Comparison of ENCODE assay signal across 7 cellular contexts in the genomic region with DNA sequence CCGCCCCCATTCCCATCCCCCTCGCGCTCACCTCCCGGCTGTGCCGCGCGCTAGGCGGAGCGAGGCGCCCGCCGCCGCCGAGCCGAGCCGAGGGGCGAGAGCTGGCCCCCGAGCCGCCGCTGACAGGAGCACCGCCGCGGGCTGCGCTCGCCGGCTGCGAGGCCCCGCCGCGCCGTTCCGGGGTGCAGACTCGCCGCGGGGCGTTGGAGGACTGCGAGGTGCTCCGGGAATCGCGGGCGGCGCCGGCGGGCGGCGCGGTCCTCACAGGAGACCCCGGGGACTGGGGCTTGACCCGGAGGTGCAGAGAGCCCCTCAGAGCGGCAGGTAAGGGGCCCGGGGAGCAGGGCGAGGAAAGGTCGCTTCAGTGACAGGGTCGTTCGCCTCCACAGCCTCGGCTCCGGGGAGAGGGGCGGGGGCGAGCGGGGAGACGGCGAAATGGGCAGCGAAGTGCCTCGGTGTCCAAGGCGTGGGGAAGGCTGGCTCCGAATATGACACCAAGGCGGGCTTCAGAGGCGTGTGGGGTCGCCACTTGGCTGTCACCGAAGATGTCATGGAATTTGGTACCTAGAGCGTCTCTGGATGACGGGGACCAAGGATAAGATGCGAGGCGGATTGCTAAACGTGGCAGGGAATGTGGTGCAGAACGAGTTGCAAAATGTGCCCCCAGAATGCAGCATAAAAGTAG. TPM values are rescaled to one million over a fixed set of nuclear protein-coding genes. Genes with fewer than 3 reads are reported as not detected.
A peak's percentile ranks its signal among the peaks of the same experiment; 100 is the strongest.
DNase-seq lines count a peak whose midpoint lies in the region; ATAC-seq, FAIRE-seq and TF ChIP-seq lines count a peak whose summit lies in the region.

No MANE protein-coding gene starts in this region.

- peak overlapping the region; percentile 37 for H2AFZ ChIP-seq in GM12878 (ENCODE audit: control insufficient read depth, low read depth, low read length)

- H3K4me3 Mint-ChIP-seq in immature natural killer cell = peak overlapping the region; percentile 82 to 89 (median 85)

- peak overlapping the region; percentile 44 to 84 (median 82) for H3K27ac Mint-ChIP-seq in immature natural killer cell

- H3K36me3 Mint-ChIP-seq in immature natural killer cell = no peaks in the 10 kb centered on the region

- peak overlapping the region; percentile 66 for H3K4me3 ChIP-seq in GM12865 (ENCODE audit: low read depth, low read length)
- H3K4me3 ChIP-seq in GM12878 = peak overlapping the region; percentile 49; the same call in 1 of the 2 replicates

- no peak overlapping the region for H3K9ac ChIP-seq in GM12878 (ENCODE audit: control insufficient read depth, insufficient read depth, low read length)

- DNase-seq in GM12865 (ENCODE audit: low read depth) = no peak
- no peak for DNase-seq in GM12878 (ENCODE audit: low read depth, low spot score)
- DNase-seq in immature natural killer cell = peak in 1 of 3 donors; percentile 3
- DNase-seq in stimulated activated CD4-positive, alpha-beta T cell treated with anti-CD3 and anti-CD28 coated beads, Interleukin-12 subunit alpha, Interleukin-12 subunit beta, amount 100 ng/mL, for 24 hours (ENCODE audit: low read depth in 2 of 2) = peak; percentile 30 to 38
- DNase-seq in amniotic stem cell (lab: John Stamatoyannopoulos, UW) = no peak

- no peak for TF ChIP-seq POLR2A in GM12878 (IDR thresholded peaks at IDR 0.05; ENCODE audit: low read depth, low read length)

- H3K27ac ChIP-seq in GM12878 (ENCODE audit: control insufficient read depth, insufficient read depth) = no peak overlapping the region

- H4K20me1 ChIP-seq in GM12878 (ENCODE audit: control insufficient read depth, insufficient read depth) = no peaks in the 10 kb centered on the region

- TF ChIP-seq CTCF in GM12865 (IDR thresholded peaks at IDR 0.05; ENCODE audit: insufficient read depth, low read depth, low read length, missing control alignments) (no peak), GM12878 (IDR thresholded peaks at IDR 0.05 in 2 of 3, conservative IDR thresholded peaks at IDR 0.05 in 1 of 3; ENCODE audit: control insufficient read depth in 2 of 3, extremely low read depth in 1 of 3, insufficient read depth in 1 of 3, low read depth in 3 of 3, low read length in 3 of 3) (no peak)

- intact Hi-C loops in GM12878 (cut with micrococcal nuclease; ENCODE audit: unreplicated experiment) = loop anchor here (5.0 kb wide), 1 partner anchor 244 kb away; no protein-coding TSS in a partner anchor

- FAIRE-seq in GM12878 (lab: Jason Lieb, UNC) = no peak

- H3K4me1 ChIP-seq in GM12878 (ENCODE audit: control insufficient read depth, insufficient read depth, low read length) = peaks cover 8% of the 10 kb centered on the region

- no peaks in the 10 kb centered on the region for H3K79me2 ChIP-seq in GM12878 (ENCODE audit: control insufficient read depth, insufficient read depth, low read length)

- ATAC-seq in HG02763 (IDR thresholded peaks at IDR 0.05; ENCODE audit: unreplicated experiment) (peak; percentile 38), SK-N-SH treated with all-trans-retinoic acid at 6 μM for 48 hours (peak; percentile 10), GM12878 (peak; percentile 19; the same call in 2 of the 3 replicates)

- CTCF ChIA-PET in GM12878 (lab: Yijun Ruan, JAX) = no interaction called here

- no peaks in the 10 kb centered on the region; the same call in 2 of the 3 replicates for H3K9me3 ChIP-seq in GM12878 (replicated peaks; ENCODE audit: control insufficient read depth, insufficient read depth, low read length)

- TF ChIP-seq RAD21 in GM12878 (IDR thresholded peaks at IDR 0.05; ENCODE audit: insufficient read depth, low read depth, low read length) = no peak

- peaks cover 3 to 12% of the 10 kb centered on the region in 2 experiments for H3K27me3 ChIP-seq in GM12878 (replicated peaks in 1 of 2; ENCODE audit: control insufficient read depth in 2 of 2, insufficient read depth in 2 of 2, low read length in 1 of 2)

- POLR2A ChIA-PET in GM12878 (lab: Charles Lee) = no interaction called here

- 1% methylated on average over 67 of the region's 76 CpGs for WGBS in GM12878 (ENCODE audit: insufficient coverage, insufficient replicate concordance, low lambda C conversion rate, missing lambda C conversion rate)

- RAD21 ChIA-PET in GM12878 (lab: Charles Lee; ENCODE audit: unreplicated experiment) = no interaction called here

- BruUV-seq in GM12878 (replicated peaks; lab: Mats Ljungman, UMichigan) = no TSS peak

- H3K36me3 ChIP-seq in GM12878 (ENCODE audit: control insufficient read depth in 2 of 2, insufficient read depth in 2 of 2, low read length in 1 of 2) = no peaks in the 10 kb centered on the region

- in situ Hi-C loops in GM12878 (cut with MboI) = no loop called here

- H3K4me2 ChIP-seq in GM12878 (ENCODE audit: control insufficient read depth, insufficient read depth) = peak overlapping the region; percentile 72

- SMC1A ChIA-PET in GM12878 (lab: Charles Lee; ENCODE audit: uncharacterized antibody, unreplicated experiment) = no interaction called here

- peaks cover 32 to 40% of the 10 kb centered on the region in 2 donors for H3K4me1 Mint-ChIP-seq in immature natural killer cell

- TF ChIP-seq EP300 in GM12878 (IDR thresholded peaks at IDR 0.05; ENCODE audit: borderline replicate concordance in 1 of 2, control insufficient read depth in 1 of 2, low read depth in 2 of 2, low read length in 2 of 2) = no peak

- H3K27me3 Mint-ChIP-seq in immature natural killer cell (ENCODE audit: low read depth in 3 of 3) = peaks cover 13 to 16% (median 16%) of the 10 kb centered on the region in 3 donors

- no peaks in the 10 kb centered on the region for H3K9me3 Mint-ChIP-seq in immature natural killer cell

TF ChIP-seq in SK-N-SH treated with all-trans-retinoic acid at 6 μM for 48 hours, 23 proteins besides CTCF, POLR2A, EP300 and RAD21 (continues in another document):
- TF ChIP-seq TCF4 (CRISPR knock-in tag; IDR thresholded peaks at IDR 0.05; ENCODE audit: borderline replicate concordance) (no peak), ZFP3 (CRISPR knock-in tag; IDR thresholded peaks at IDR 0.05) (no peak), GLIS3 (CRISPR knock-in tag; IDR thresholded peaks at IDR 0.05) (no peak)

TF ChIP-seq in GM12878, 131 proteins besides CTCF, POLR2A, EP300 and RAD21:
- no peak for TF ChIP-seq SUZ12 (IDR thresholded peaks at IDR 0.05; ENCODE audit: unreplicated experiment)
- no peak for TF ChIP-seq POLR2AphosphoS5 (IDR thresholded peaks at IDR 0.05; ENCODE audit: low read length)
- TF ChIP-seq, protein P1, sequence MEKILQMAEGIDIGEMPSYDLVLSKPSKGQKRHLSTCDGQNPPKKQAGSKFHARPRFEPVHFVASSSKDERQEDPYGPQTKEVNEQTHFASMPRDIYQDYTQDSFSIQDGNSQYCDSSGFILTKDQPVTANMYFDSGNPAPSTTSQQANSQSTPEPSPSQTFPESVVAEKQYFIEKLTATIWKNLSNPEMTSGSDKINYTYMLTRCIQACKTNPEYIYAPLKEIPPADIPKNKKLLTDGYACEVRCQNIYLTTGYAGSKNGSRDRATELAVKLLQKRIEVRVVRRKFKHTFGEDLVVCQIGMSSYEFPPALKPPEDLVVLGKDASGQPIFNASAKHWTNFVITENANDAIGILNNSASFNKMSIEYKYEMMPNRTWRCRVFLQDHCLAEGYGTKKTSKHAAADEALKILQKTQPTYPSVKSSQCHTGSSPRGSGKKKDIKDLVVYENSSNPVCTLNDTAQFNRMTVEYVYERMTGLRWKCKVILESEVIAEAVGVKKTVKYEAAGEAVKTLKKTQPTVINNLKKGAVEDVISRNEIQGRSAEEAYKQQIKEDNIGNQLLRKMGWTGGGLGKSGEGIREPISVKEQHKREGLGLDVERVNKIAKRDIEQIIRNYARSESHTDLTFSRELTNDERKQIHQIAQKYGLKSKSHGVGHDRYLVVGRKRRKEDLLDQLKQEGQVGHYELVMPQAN (conservative IDR thresholded peaks at IDR 0.05) = 0 out of 2 replicates have a peak, but pooled peaks have one; percentile 33
- no peak for TF ChIP-seq STAT1 (conservative IDR thresholded peaks at IDR 0.05)
- TF ChIP-seq, protein P2, sequence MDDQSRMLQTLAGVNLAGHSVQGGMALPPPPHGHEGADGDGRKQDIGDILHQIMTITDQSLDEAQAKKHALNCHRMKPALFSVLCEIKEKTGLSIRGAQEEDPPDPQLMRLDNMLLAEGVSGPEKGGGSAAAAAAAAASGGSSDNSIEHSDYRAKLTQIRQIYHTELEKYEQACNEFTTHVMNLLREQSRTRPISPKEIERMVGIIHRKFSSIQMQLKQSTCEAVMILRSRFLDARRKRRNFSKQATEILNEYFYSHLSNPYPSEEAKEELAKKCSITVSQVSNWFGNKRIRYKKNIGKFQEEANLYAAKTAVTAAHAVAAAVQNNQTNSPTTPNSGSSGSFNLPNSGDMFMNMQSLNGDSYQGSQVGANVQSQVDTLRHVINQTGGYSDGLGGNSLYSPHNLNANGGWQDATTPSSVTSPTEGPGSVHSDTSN (IDR thresholded peaks at IDR 0.05; ENCODE audit: insufficient replicate concordance, low read depth, low read length) = no peak
- TF ChIP-seq TCF7 (IDR thresholded peaks at IDR 0.05; ENCODE audit: borderline replicate concordance) = no peak
- TF ChIP-seq GATAD2B (conservative IDR thresholded peaks at IDR 0.05; ENCODE audit: low read depth) = no peak
- 0 out of 2 replicates have a peak, but pooled peaks have one; percentile 64 for TF ChIP-seq NFXL1 (IDR thresholded peaks at IDR 0.05; ENCODE audit: borderline replicate concordance)
TF ChIP-seq in GM12878: peak in this region for 2.

RNA-seq across cellular contexts. Expression of a gene that starts 0.5 kb away (rescaled TPM):
- 1.2 and 1.3 TPM in 2 replicates for total RNA-seq in GM12878 (2013; cell fraction: nucleolus; rRNA removed)
- total RNA-seq in GM12878 (2014; rRNA removed) (under 0.01 TPM in 2 replicates), GM12878 (2014; rRNA removed; fragmentation: Illumina TruSeq; extraction: Trizol) (0.05 and 0.09 TPM in 2 replicates), GM12878 (2021) (0.13 and 0.40 TPM in 2 replicates)
- 0.16 TPM for polyA plus RNA-seq in GM12878 (2011; ENCODE audit: low read depth)
- polyA plus RNA-seq in GM12878 (2011; rRNA removed) (0.01 and 0.03 TPM in 2 replicates), GM12878 (2014; fragmentation: Illumina TruSeq; extraction: Trizol) (0.03 TPM in 2 replicates), GM12878 (2014; fragmentation: Nextera tagmentation; extraction: Ambion mirVana) (under 1 TPM in 1 of 2 experiments, not detected in 1; under 0.01 TPM), GM12878 (2014; rRNA removed) (0.04 and 0.08 TPM in 2 replicates), GM12878 (2016; fragmentation: Nextera tagmentation; extraction: Ambion mirVana) (under 1 TPM in 1 of 2 experiments, not detected in 1; 0.01 TPM), immature natural killer cell (1 to 10 TPM; 2.6 to 6.2 (median 4.4) TPM)
- 0.01 and 0.02 TPM in 2 replicates for polyA plus RNA-seq in GM12878 (2011; cell fraction: cytosol; rRNA removed)
- 0.04 TPM in 2 replicates for polyA plus RNA-seq in GM12878 (2011; cell fraction: nucleus; rRNA removed)
- 0.12 and 0.20 TPM in 2 replicates for polyA plus RNA-seq in GM12878 (2012)
- polyA minus RNA-seq in GM12878 (2011; rRNA and poly(A)+ RNA removed) = 0.05 and 0.29 TPM in 2 replicates
- 0.10 and 0.13 TPM in 2 replicates for polyA minus RNA-seq in GM12878 (2011; cell fraction: cytosol; rRNA and poly(A)+ RNA removed)
- 0.19 and 1.2 TPM in 2 replicates for polyA minus RNA-seq in GM12878 (2011; cell fraction: nucleus; rRNA and poly(A)+ RNA removed)

Comparison
In these comparisons a context has a peak if more than half of its experiments do, and no peak if none do; other contexts are left out.
1. DNase-seq: peak in stimulated activated CD4-positive, alpha-beta T cell treated with anti-CD3 and anti-CD28 coated beads, Interleukin-12 subunit alpha, Interleukin-12 subunit beta, amount 100 ng/mL, for 24 hours (2 of 2); none in GM12865 (single experiment), GM12878 (single experiment) and amniotic stem cell (single experiment).
2. Peak in every context shown above with its lines, with median percentiles within 50 percentile points of each other: ATAC-seq.